26 cellular contexts compared by ENCODE assay signal in the genomic region with DNA sequence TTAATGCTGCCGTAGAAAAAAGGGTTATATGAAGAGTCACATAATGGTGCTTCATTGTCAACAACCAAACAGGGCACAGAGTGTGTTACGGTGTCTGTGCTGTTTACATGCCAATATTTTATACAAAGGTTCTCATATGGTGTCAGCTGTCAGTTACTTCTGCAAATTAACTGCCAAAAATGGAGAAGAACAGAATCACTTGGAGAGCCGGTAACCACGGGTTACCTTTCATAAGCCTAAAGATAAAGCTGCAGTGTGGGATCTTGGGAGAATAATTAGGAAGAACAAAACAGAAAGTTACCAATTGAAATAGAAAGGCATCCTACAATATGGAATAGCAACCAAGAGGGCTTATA.
DNase-seq lines count a peak whose midpoint lies in the region; ATAC-seq, FAIRE-seq and TF ChIP-seq lines count a peak whose summit lies in the region.
"Had no signal": no experiment of that assay in that cellular context is flagged by ENCODE, and none has a peak within 500 bp of the region (broad histone marks: within the 10 kb centered on the region; RNA-seq: fewer than 3 reads in every experiment).

No MANE protein-coding gene starts in this region.

- no peak for TF ChIP-seq CTCF in A549 (IDR thresholded peaks at IDR 0.05)
- TF ChIP-seq CTCF in dorsolateral prefrontal cortex (IDR thresholded peaks at IDR 0.05 in 54 of 56, conservative IDR thresholded peaks at IDR 0.05 in 2 of 56; ENCODE audit: low read depth in 1 of 56, partially characterized antibody in 56 of 56), result no peak
- TF ChIP-seq CTCF in pancreas (IDR thresholded peaks at IDR 0.05), result no peak
- no peak for TF ChIP-seq CTCF in hepatocyte (IDR thresholded peaks at IDR 0.05; ENCODE audit: poor library complexity)
- no peak for TF ChIP-seq CTCF in vagina (IDR thresholded peaks at IDR 0.05)

- DNase-seq in A549 (ENCODE audit: low read depth in 1 of 2, low spot score in 1 of 2) (no peak), Ammon's horn (ENCODE audit: low spot score) (peak; percentile 20), NCI-H1930 (lab: John Stamatoyannopoulos, UW) (peak; percentile 8 to 12), dorsolateral prefrontal cortex (no peak), retina (no peak), pancreas (no peak), hepatocyte (ENCODE audit: low spot score) (no peak), vagina (ENCODE audit: extremely low spot score in 2 of 2) (no peak)
- DNase-seq: activated CD4-positive, alpha-beta memory T cell treated with anti-CD3 and anti-CD28 coated beads, Interleukin-2, amount 10 ng/mL, durations not matched to agents 7 days and 5 days; activated CD4-positive, alpha-beta T cell treated with anti-CD3 and anti-CD28 coated beads for 1 hour; activated CD8-positive, alpha-beta memory T cell treated with anti-CD3 and anti-CD28 coated beads, Interleukin-2, amount 50 U/mL, for 48 hours; activated naive CD8-positive, alpha-beta T cell treated with anti-CD3 and anti-CD28 coated beads for 36 hours; CD4-positive, alpha-beta T cell; esophagus squamous epithelium; foreskin melanocyte; left cardiac atrium; NCI-H1092 treated with DMSO at 0.1 percent for 48 hours; NCI-H2029; NCI-H446 treated with DMSO at 0.1 percent for 48 hours; NK-92 treated with Interleukin-12 subunit alpha and Interleukin-12 subunit beta, amount 100 ng/mL, for 24 hours; stimulated activated naive CD4-positive, alpha-beta T cell treated with Interleukin-2 at 50 U/mL for 16 hours had no signal

- TF ChIP-seq POLR2A in A549 (IDR thresholded peaks at IDR 0.05; ENCODE audit: low read length) (no peak), vagina (IDR thresholded peaks at IDR 0.05) (no peak)

- H3K4me2 ChIP-seq in A549, result no peak overlapping the region
- no peak overlapping the region for H3K4me2 ChIP-seq in hepatocyte

- 56% methylated on average over 4 of the region's 4 CpGs for WGBS in A549 (ENCODE audit: missing lambda C conversion rate)
- 76 to 77% methylated on average over 4 of the region's 4 CpGs for WGBS in pancreas, 2 donors
- WGBS in hepatocyte (ENCODE audit: low lambda C conversion rate, missing lambda C conversion rate), result 81% methylated on average over 4 of the region's 4 CpGs

- ATAC-seq in A549, result no peak
- ATAC-seq in pancreas, result no peak

- no peaks in the 10 kb centered on the region for H4K20me1 ChIP-seq in hepatocyte (ENCODE audit: insufficient read depth, poor library complexity, severe bottlenecking)

- no peaks in the 10 kb centered on the region for H3K9me2 ChIP-seq in hepatocyte (replicated peaks; ENCODE audit: insufficient read depth)

- no peaks in the 10 kb centered on the region for H3K36me3 ChIP-seq in pancreas
- no peaks in the 10 kb centered on the region for H3K36me3 ChIP-seq in hepatocyte (replicated peaks; ENCODE audit: insufficient read depth, low read depth)
- peaks cover 0 to 21% of the 10 kb centered on the region in 2 donors for H3K36me3 ChIP-seq in vagina

- no peak overlapping the region for H2AFZ ChIP-seq in hepatocyte

- H3K27me3 ChIP-seq in dorsolateral prefrontal cortex (no peaks in the 10 kb centered on the region), pancreas (no peaks in the 10 kb centered on the region), hepatocyte (no peaks in the 10 kb centered on the region), vagina (no peaks in the 10 kb centered on the region)
- H3K27me3 ChIP-seq: esophagus squamous epithelium had no signal

- H3K4me3 ChIP-seq in A549 (no peak overlapping the region), dorsolateral prefrontal cortex (peak overlapping the region in 43 of 59 donors; percentile 2 to 42 (median 21)), pancreas (no peak overlapping the region), hepatocyte (no peak overlapping the region), vagina (no peak overlapping the region)
- H3K4me3 ChIP-seq: esophagus squamous epithelium, thoracic aorta had no signal

- TF ChIP-seq EP300 in A549 (IDR thresholded peaks at IDR 0.05), result no peak

- TF ChIP-seq RAD21 in A549 (conservative IDR thresholded peaks at IDR 0.05 in 1 of 2, IDR thresholded peaks at IDR 0.05 in 1 of 2), result no peak

- POLR2A ChIA-PET in A549 (lab: Yijun Ruan, JAX), result no interaction called here

- CTCF ChIA-PET in A549 (lab: Yijun Ruan, JAX), result interaction anchor here (1.6 to 1.9 kb wide), 2 partner anchors 11 to 24 kb away, joined by 3 to 7 read pairs; no protein-coding TSS in a partner anchor

- H3K79me2 ChIP-seq in hepatocyte, result no peaks in the 10 kb centered on the region

- FAIRE-seq in A549 (lab: Jason Lieb, UNC) (peak; percentile 79), pancreas (lab: Jason Lieb, UNC) (no peak)
- FAIRE-seq: astrocyte, endometrium, GM12891, TTC549 had no signal

- H3K27ac ChIP-seq in A549, result no peak overlapping the region
- peak overlapping the region in 36 of 59 donors; percentile 4 to 76 (median 48) for H3K27ac ChIP-seq in dorsolateral prefrontal cortex
- no peak overlapping the region for H3K27ac ChIP-seq in pancreas
- no peak overlapping the region for H3K27ac ChIP-seq in hepatocyte
- no peak overlapping the region for H3K27ac ChIP-seq in vagina
- H3K27ac ChIP-seq: esophagus squamous epithelium, thoracic aorta had no signal

- intact Hi-C loops in dorsolateral prefrontal cortex (cut with DNase I) (no loop called here), pancreas (cut with DNase I) (no loop called here), vagina (cut with DNase I) (no loop called here)

- H3K9me3 ChIP-seq in A549 (no peaks in the 10 kb centered on the region), pancreas (no peaks in the 10 kb centered on the region), hepatocyte (ENCODE audit: low read depth) (no peaks in the 10 kb centered on the region), vagina (no peaks in the 10 kb centered on the region)
- H3K9me3 ChIP-seq: esophagus squamous epithelium, thoracic aorta had no signal

- no peaks in the 10 kb centered on the region for H3K4me1 ChIP-seq in A549
- no peaks in the 10 kb centered on the region for H3K4me1 ChIP-seq in pancreas
- H3K4me1 ChIP-seq in hepatocyte (ENCODE audit: insufficient read depth), result no peaks in the 10 kb centered on the region
- H3K4me1 ChIP-seq in vagina, result peaks cover 4% of the 10 kb centered on the region
- H3K4me1 ChIP-seq: esophagus squamous epithelium had no signal

TF ChIP-seq in A549, 52 proteins besides CTCF, POLR2A, EP300 and RAD21:
- TF ChIP-seq ZNF302 (CRISPR knock-in tag; IDR thresholded peaks at IDR 0.05) (no peak), JUN (IDR thresholded peaks at IDR 0.05) (no peak), JUNB (IDR thresholded peaks at IDR 0.05) (no peak)

Comparison
In these comparisons a context has a peak if more than half of its experiments do, and no peak if none do; other contexts are left out.
1. DNase-seq: peak in Ammon's horn (single experiment) and NCI-H1930 (2 of 2); none in A549 (0 of 2), dorsolateral prefrontal cortex (0 of 10), retina (single experiment), pancreas (0 of 6), hepatocyte (single experiment) and vagina (0 of 2).
2. H3K27ac ChIP-seq: peak in dorsolateral prefrontal cortex (36 of 59); none in A549 (0 of 2), pancreas (0 of 4), hepatocyte (single experiment) and vagina (single experiment).
3. H3K4me3 ChIP-seq: peak in dorsolateral prefrontal cortex (43 of 59); none in A549 (single experiment), pancreas (0 of 4), hepatocyte (single experiment) and vagina (0 of 2).